In genomic region chr21:26125433-26126167, GRCh38 we compare ENCODE assay signal across 17 cellular contexts. TPM values are rescaled to one million over a fixed set of nuclear protein-coding genes. Genes with fewer than 3 reads are reported as not detected.
A peak's percentile ranks its signal among the peaks of the same experiment; 100 is the strongest.
DNase-seq lines count a peak whose midpoint lies in the region; ATAC-seq and TF ChIP-seq lines count a peak whose summit lies in the region.
"Had no signal": no experiment of that assay in that cellular context is flagged by ENCODE, and none has a peak within 500 bp of the region (broad histone marks: within the 10 kb centered on the region; RNA-seq: fewer than 3 reads in every experiment).

No MANE protein-coding gene starts in this region.

- TF ChIP-seq CTCF in cardiac muscle cell (IDR thresholded peaks at IDR 0.05; ENCODE audit: low read depth, low read length), result no peak
- TF ChIP-seq CTCF in heart left ventricle (IDR thresholded peaks at IDR 0.05), result no peak
- no peak for TF ChIP-seq CTCF in dorsolateral prefrontal cortex (IDR thresholded peaks at IDR 0.05 in 54 of 56, conservative IDR thresholded peaks at IDR 0.05 in 2 of 56; ENCODE audit: low read depth in 1 of 56, partially characterized antibody in 56 of 56)

- H3K27ac ChIP-seq in cardiac muscle cell (peak overlapping the region; percentile 84), heart left ventricle (peak overlapping the region in 6 of 12 donors; percentile 23 to 78 (median 66)), dorsolateral prefrontal cortex (peak overlapping the region in 51 of 59 donors; percentile 3 to 96 (median 63)), aorta (ENCODE audit: low read depth in 1 of 2, low read length in 2 of 2) (no peak overlapping the region)

- DNase-seq in cardiac muscle cell (ENCODE audit: low read depth in 1 of 2, low spot score in 1 of 2) (no peak), heart left ventricle (no peak), dorsolateral prefrontal cortex (no peak), left kidney (ENCODE audit: low read depth, low spot score) (peak; percentile 41), NOMO-1 treated with DMSO at 0.1 percent for 48 hours (lab: John Stamatoyannopoulos, UW; ENCODE audit: unreplicated experiment) (no peak), NCI-H1048 (lab: John Stamatoyannopoulos, UW) (no peak), aorta (no peak), NCI-H510A treated with DMSO at 0.1 percent for 48 hours (lab: John Stamatoyannopoulos, UW) (no peak)
- DNase-seq: activated CD4-positive, alpha-beta T cell treated with anti-CD3 and anti-CD28 coated beads, Interleukin-2, amount 10 ng/mL, durations not matched to agents 7 days and 5 days; CD4-positive, alpha-beta T cell; central memory CD4-positive, alpha-beta T cell; effector memory CD8-positive, alpha-beta T cell; MV-4-11; NCI-H2107; stimulated activated CD4-positive, alpha-beta T cell treated with anti-CD3 and anti-CD28 coated beads, Interleukin-2, amount 100 ng/mL, for 48 hours; tibial artery had no signal

- no peak for ATAC-seq in heart left ventricle
- no peak for ATAC-seq in aorta (ENCODE audit: low FRiP score)
- ATAC-seq: effector memory CD8-positive, alpha-beta T cell; GM12878 had no signal

- intact Hi-C loops in heart left ventricle (cut with DNase I), result loop anchor here in 2 of 10 donors (5.0 kb wide), 1 partner anchor 42 kb away; no protein-coding TSS in a partner anchor
- intact Hi-C loops in dorsolateral prefrontal cortex (cut with DNase I), result no loop called here
- intact Hi-C loops in aorta (cut with DNase I), result no loop called here

- H3K9me3 ChIP-seq in cardiac muscle cell (ENCODE audit: low read depth) (no peaks in the 10 kb centered on the region), heart left ventricle (no peaks in the 10 kb centered on the region), aorta (ENCODE audit: control insufficient read depth, low read length) (no peaks in the 10 kb centered on the region)
- H3K9me3 ChIP-seq: tibial artery had no signal

- 60 to 65% (median 63%) methylated on average over 8 of the region's 8 CpGs for WGBS in heart left ventricle, 4 donors
- 61 to 63% methylated on average over 8 of the region's 8 CpGs for WGBS in aorta, 2 donors

- H3K36me3 ChIP-seq in cardiac muscle cell (no peaks in the 10 kb centered on the region), heart left ventricle (no peaks in the 10 kb centered on the region), aorta (ENCODE audit: control insufficient read depth in 1 of 2, insufficient read depth in 2 of 2, low read length in 1 of 2) (no peaks in the 10 kb centered on the region)
- H3K36me3 ChIP-seq: tibial artery had no signal

- H3K4me1 ChIP-seq in cardiac muscle cell (ENCODE audit: low read depth) (peaks cover 66% of the 10 kb centered on the region), heart left ventricle (peaks cover 12 to 79% (median 57%) of the 10 kb centered on the region in 12 donors), aorta (ENCODE audit: control insufficient read depth in 1 of 2, insufficient read depth in 2 of 2, low read length in 2 of 2) (peaks cover 6 to 7% of the 10 kb centered on the region in 2 donors)

- H3K4me3 ChIP-seq in cardiac muscle cell (no peak overlapping the region), heart left ventricle (no peak overlapping the region), dorsolateral prefrontal cortex (peak overlapping the region in 1 of 59 donors; percentile 34), aorta (ENCODE audit: low read length in 2 of 2) (no peak overlapping the region)
- H3K4me3 ChIP-seq: GM12878, tibial artery had no signal

- H3K27me3 ChIP-seq in cardiac muscle cell (no peaks in the 10 kb centered on the region), heart left ventricle (no peaks in the 10 kb centered on the region), dorsolateral prefrontal cortex (no peaks in the 10 kb centered on the region), aorta (ENCODE audit: control insufficient read depth in 1 of 2, insufficient read depth in 2 of 2, low read length in 1 of 2) (no peaks in the 10 kb centered on the region)
- H3K27me3 ChIP-seq: tibial artery had no signal

- TF ChIP-seq POLR2A in heart left ventricle (IDR thresholded peaks at IDR 0.05), result no peak

RNA-seq across cellular contexts. Expression of gene APP, which starts 45.0 kb away (rescaled TPM):
- total RNA-seq in cardiac muscle cell (232 and 359 TPM in 2 replicates), heart left ventricle (100 to 1,000 TPM; 271 to 467 (median 381) TPM), dorsolateral prefrontal cortex (1,000 to 10,000 TPM in 97 of 120 experiments, 100 to 1,000 TPM in 23; 450 to 1,423 (median 1,116) TPM), aorta (100 to 1,000 TPM; 507 to 581 TPM)
- polyA plus RNA-seq in cardiac muscle cell (31.8 and 34.0 TPM in 2 replicates), heart left ventricle (100 to 1,000 TPM; 103 to 231 TPM), aorta (100 to 1,000 TPM; 149 to 235 TPM)

Comparison
In these comparisons a context has a peak if more than half of its experiments do, and no peak if none do; other contexts are left out.
1. H3K27ac ChIP-seq: peak in cardiac muscle cell (single experiment) and dorsolateral prefrontal cortex (51 of 59); none in aorta (0 of 2).